ENCODE assay signal across 7 cellular contexts in genomic region chr16:72664480-72665408, GRCh38.
DNase-seq lines count a peak whose midpoint lies in the region; ATAC-seq and TF ChIP-seq lines count a peak whose summit lies in the region.

No MANE protein-coding gene starts in this region.

- TF ChIP-seq CTCF in astrocyte of the spinal cord (IDR thresholded peaks at IDR 0.05; ENCODE audit: low read depth, low read length) = no peak

- peak; percentile 97 for ATAC-seq in GM18508 (IDR thresholded peaks at IDR 0.05; ENCODE audit: insufficient read depth, unreplicated experiment)
- peak; percentile 99 for ATAC-seq in HG02981 (IDR thresholded peaks at IDR 0.05; ENCODE audit: unreplicated experiment)

- peak overlapping the region; percentile 95 for H3K4me3 ChIP-seq in astrocyte of the spinal cord (ENCODE audit: low read depth, low read length)

- peak; percentile 93 for DNase-seq in NCI-H2029 (lab: John Stamatoyannopoulos, UW)
- peak; percentile 88 for DNase-seq in T-helper 9 cell
- peak; percentile 99 for DNase-seq in astrocyte of the spinal cord (ENCODE audit: low read depth, low spot score)
- DNase-seq in hippocampal formation (lab: John Stamatoyannopoulos, UW) = peak; percentile 90 to 91
- peak; percentile 96 for DNase-seq in retina

- in situ Hi-C loops in astrocyte of the spinal cord (cut with HindIII; ENCODE audit: low sequenced_read_pairs) = no loop called here

Comparison
In these comparisons a context has a peak if more than half of its experiments do, and no peak if none do; other contexts are left out.
1. Peak in every context shown above with its lines: DNase-seq, ATAC-seq and H3K4me3 ChIP-seq.